Comparison of ENCODE assay signal across 13 cellular contexts in the genomic region with DNA sequence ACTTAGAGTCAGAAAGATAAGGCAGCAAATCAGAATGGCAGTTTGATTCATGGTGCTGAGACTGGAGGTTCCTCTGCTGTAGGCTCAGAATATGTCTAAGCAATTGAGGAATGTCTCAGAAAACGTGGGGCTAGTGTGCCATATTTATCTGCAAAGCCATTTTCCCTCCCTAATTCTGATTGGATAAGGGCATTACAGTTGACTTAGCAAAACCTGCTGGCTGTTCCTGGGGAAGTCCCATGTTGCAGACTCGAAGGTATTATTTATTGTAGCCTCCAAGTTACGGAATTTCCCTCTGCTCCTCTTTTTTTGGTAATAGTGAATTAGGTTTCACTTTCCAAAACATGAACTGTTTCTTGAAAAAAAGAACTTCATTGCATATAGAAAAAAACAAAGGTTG. TPM values are rescaled to one million over a fixed set of nuclear protein-coding genes. Genes with fewer than 3 reads are reported as not detected.
DNase-seq lines count a peak whose midpoint lies in the region; ATAC-seq and TF ChIP-seq lines count a peak whose summit lies in the region.
"Had no signal": no experiment of that assay in that cellular context is flagged by ENCODE, and none has a peak within 500 bp of the region (broad histone marks: within the 10 kb centered on the region; RNA-seq: fewer than 3 reads in every experiment).

A gene (minus strand): TSS at position 117 of the 400 bp plus-strand sequence. CDS start 66 bp downstream, at position 51.

- CTCF ChIA-PET in activated CD8-positive, alpha-beta T cell treated with anti-CD3 and anti-CD28 coated beads, Interleukin-2, amount 10 ng/mL, durations not matched to agents 7 days and 5 days (lab: Charles Lee), result interaction anchor here (0.9 to 1.6 kb wide), 3 partner anchors 28 to 128 kb away, joined by 3 to 6 read pairs (median 3); no protein-coding TSS in a partner anchor

- peaks cover 4% of the 10 kb centered on the region for H3K27me3 Mint-ChIP-seq in activated T-cell treated with anti-CD3 and anti-CD28 coated beads, Interleukin-2, amount 50 U/mL, for 24 hours
- peaks cover 6% of the 10 kb centered on the region for H3K27me3 Mint-ChIP-seq in activated CD8-positive, alpha-beta T cell treated with anti-CD3 and anti-CD28 coated beads, Interleukin-2, amount 10 ng/mL, durations not matched to agents 7 days and 5 days (ENCODE audit: low read depth)

- no peaks in the 10 kb centered on the region for H3K9me3 Mint-ChIP-seq in activated T-cell treated with anti-CD3 and anti-CD28 coated beads, Interleukin-2, amount 50 U/mL, for 24 hours
- no peaks in the 10 kb centered on the region for H3K9me3 Mint-ChIP-seq in stimulated activated effector memory CD8-positive, alpha-beta T cell treated with anti-CD3 and anti-CD28 coated beads, Interleukin-12 subunit alpha, Interleukin-12 subunit beta, amount 100 ng/mL, for 72 hours
- no peaks in the 10 kb centered on the region for H3K9me3 Mint-ChIP-seq in activated CD8-positive, alpha-beta T cell treated with anti-CD3 and anti-CD28 coated beads, Interleukin-2, amount 10 ng/mL, durations not matched to agents 7 days and 5 days (ENCODE audit: insufficient read depth)

- intact Hi-C loops in uterus (cut with DNase I; ENCODE audit: low total_unique reads), result no loop called here

- DNase-seq in activated T-cell treated with anti-CD3 and anti-CD28 coated beads, Interleukin-2, amount 50 U/mL, for 24 hours, result no peak
- DNase-seq in activated T-cell treated with anti-CD3 and anti-CD28 coated beads, Interleukin-2, amount 50 U/mL, for 1 hour, result no peak
- peak; percentile 29 for DNase-seq in RPMI7951 (ENCODE audit: low read depth)
- DNase-seq in fibroblast of pulmonary artery (ENCODE audit: low read depth), result peak; percentile 13
- DNase-seq in stimulated activated effector memory CD8-positive, alpha-beta T cell treated with anti-CD3 and anti-CD28 coated beads, Interleukin-12 subunit alpha, Interleukin-12 subunit beta, amount 100 ng/mL, for 72 hours (ENCODE audit: low spot score in 2 of 2), result no peak
- DNase-seq in middle frontal gyrus (ENCODE audit: extremely low spot score, low spot score), result no peak
- no peak for DNase-seq in activated CD8-positive, alpha-beta T cell treated with anti-CD3 and anti-CD28 coated beads, Interleukin-2, amount 10 ng/mL, durations not matched to agents 7 days and 5 days
- DNase-seq in uterus, result no peak
- DNase-seq: DMS79; MG63; stimulated activated CD4-positive, alpha-beta T cell treated with anti-CD3 and anti-CD28 coated beads, Interleukin-12 subunit alpha, Interleukin-12 subunit beta, amount 100 ng/mL, for 4 hours had no signal

- TF ChIP-seq CTCF in fibroblast of pulmonary artery (IDR thresholded peaks at IDR 0.05; ENCODE audit: low read length, missing control alignments) (no peak), uterus (IDR thresholded peaks at IDR 0.05) (no peak)

- H3K27ac Mint-ChIP-seq in activated T-cell treated with anti-CD3 and anti-CD28 coated beads, Interleukin-2, amount 50 U/mL, for 24 hours, result peak within 1 kb of the TSS; percentile 63
- H3K27ac Mint-ChIP-seq in stimulated activated effector memory CD8-positive, alpha-beta T cell treated with anti-CD3 and anti-CD28 coated beads, Interleukin-12 subunit alpha, Interleukin-12 subunit beta, amount 100 ng/mL, for 72 hours, result peak within 1 kb of the TSS; percentile 68
- no peak within 1 kb of the TSS for H3K27ac Mint-ChIP-seq in activated CD8-positive, alpha-beta T cell treated with anti-CD3 and anti-CD28 coated beads, Interleukin-2, amount 10 ng/mL, durations not matched to agents 7 days and 5 days

- no peaks in the 10 kb centered on the region for H3K27me3 ChIP-seq in uterus
- H3K27me3 ChIP-seq: MG63, vagina had no signal

- no peaks in the 10 kb centered on the region for H3K9me3 ChIP-seq in uterus
- H3K9me3 ChIP-seq: MG63, vagina had no signal

- POLR2A ChIA-PET in activated CD8-positive, alpha-beta T cell treated with anti-CD3 and anti-CD28 coated beads, Interleukin-2, amount 10 ng/mL, durations not matched to agents 7 days and 5 days (lab: Charles Lee), result no interaction called here

- H3K27ac ChIP-seq in uterus, result no peak within 1 kb of the TSS
- H3K27ac ChIP-seq: vagina had no signal

- no peak for ATAC-seq in stimulated activated effector memory CD8-positive, alpha-beta T cell treated with anti-CD3 and anti-CD28 coated beads, Interleukin-12 subunit alpha, Interleukin-12 subunit beta, amount 100 ng/mL, for 72 hours
- ATAC-seq in activated CD8-positive, alpha-beta T cell treated with anti-CD3 and anti-CD28 coated beads, Interleukin-2, amount 10 ng/mL, durations not matched to agents 7 days and 5 days, result no peak
- ATAC-seq: Panc1 had no signal

- TF ChIP-seq POLR2A in uterus (IDR thresholded peaks at IDR 0.05), result no peak

- H3K4me1 Mint-ChIP-seq in activated T-cell treated with anti-CD3 and anti-CD28 coated beads, Interleukin-2, amount 50 U/mL, for 24 hours (ENCODE audit: low read depth), result peaks cover 32% of the 10 kb centered on the region
- H3K4me1 Mint-ChIP-seq in stimulated activated effector memory CD8-positive, alpha-beta T cell treated with anti-CD3 and anti-CD28 coated beads, Interleukin-12 subunit alpha, Interleukin-12 subunit beta, amount 100 ng/mL, for 72 hours, result peaks cover 9% of the 10 kb centered on the region
- peaks cover 11% of the 10 kb centered on the region for H3K4me1 Mint-ChIP-seq in activated CD8-positive, alpha-beta T cell treated with anti-CD3 and anti-CD28 coated beads, Interleukin-2, amount 10 ng/mL, durations not matched to agents 7 days and 5 days (ENCODE audit: low read depth)

- H3K4me3 ChIP-seq in fibroblast of pulmonary artery (replicated peaks; ENCODE audit: low read depth, low read length), result no peak within 1 kb of the TSS
- H3K4me3 ChIP-seq in uterus, result no peak within 1 kb of the TSS
- H3K4me3 ChIP-seq: MG63, vagina had no signal

- H3K36me3 ChIP-seq in uterus, result no peaks in the 10 kb centered on the region
- H3K36me3 ChIP-seq: MG63, vagina had no signal

- H3K4me1 ChIP-seq in uterus, result no peaks in the 10 kb centered on the region
- H3K4me1 ChIP-seq: vagina had no signal

- H3K4me3 Mint-ChIP-seq in activated T-cell treated with anti-CD3 and anti-CD28 coated beads, Interleukin-2, amount 50 U/mL, for 24 hours, result no peak within 1 kb of the TSS
- H3K4me3 Mint-ChIP-seq in stimulated activated effector memory CD8-positive, alpha-beta T cell treated with anti-CD3 and anti-CD28 coated beads, Interleukin-12 subunit alpha, Interleukin-12 subunit beta, amount 100 ng/mL, for 72 hours, result no peak within 1 kb of the TSS
- no peak within 1 kb of the TSS for H3K4me3 Mint-ChIP-seq in activated CD8-positive, alpha-beta T cell treated with anti-CD3 and anti-CD28 coated beads, Interleukin-2, amount 10 ng/mL, durations not matched to agents 7 days and 5 days

- H3K36me3 Mint-ChIP-seq in activated T-cell treated with anti-CD3 and anti-CD28 coated beads, Interleukin-2, amount 50 U/mL, for 24 hours (ENCODE audit: low read depth), result no peaks in the 10 kb centered on the region
- no peaks in the 10 kb centered on the region for H3K36me3 Mint-ChIP-seq in stimulated activated effector memory CD8-positive, alpha-beta T cell treated with anti-CD3 and anti-CD28 coated beads, Interleukin-12 subunit alpha, Interleukin-12 subunit beta, amount 100 ng/mL, for 72 hours
- H3K36me3 Mint-ChIP-seq in activated CD8-positive, alpha-beta T cell treated with anti-CD3 and anti-CD28 coated beads, Interleukin-2, amount 10 ng/mL, durations not matched to agents 7 days and 5 days (ENCODE audit: low read depth), result no peaks in the 10 kb centered on the region

RNA-seq across cellular contexts. Expression of the gene that starts here (rescaled TPM):
- 0.12 and 0.78 TPM in 2 replicates for total RNA-seq in RPMI7951 (2014; rRNA removed; shearing (Covaris generic))
- total RNA-seq in activated CD8-positive, alpha-beta T cell treated with anti-CD3 and anti-CD28 coated beads, Interleukin-2, amount 10 ng/mL, durations not matched to agents 7 days and 5 days, result not detected
- total RNA-seq in uterus, result 1 to 10 TPM in 1 of 4 donors, under 1 TPM in 1, not detected in 2; 0.52 to 1.9 TPM

Comparison
In these comparisons a context has a peak if more than half of its experiments do, and no peak if none do; other contexts are left out.
1. Peak in DNase-seq in RPMI7951; RNA of the gene not detected or under 1 TPM.